7 cellular contexts compared by ENCODE assay signal in genomic region chr15:22417795-22418194, GRCh38. TPM values are rescaled to one million over a fixed set of nuclear protein-coding genes. Genes with fewer than 3 reads are reported as not detected.
"Had no signal": no experiment of that assay in that cellular context is flagged by ENCODE, and none has a peak within 500 bp of the region (broad histone marks: within the 10 kb centered on the region; RNA-seq: fewer than 3 reads in every experiment).

No MANE protein-coding gene starts in this region.

RNA-seq across cellular contexts. Expression of gene GOLGA6L22, which starts 40.9 kb away (rescaled TPM):
- total RNA-seq: activated CD4-positive, alpha-beta memory T cell treated with anti-CD3 and anti-CD28 coated beads, Interleukin-2, amount 10 ng/mL, durations not matched to agents 7 days and 5 days; activated CD8-positive, alpha-beta memory T cell treated with anti-CD3 and anti-CD28 coated beads, Interleukin-2, amount 10 ng/mL, durations not matched to agents 7 days and 5 days; activated naive CD8-positive, alpha-beta T cell treated with anti-CD3 and anti-CD28 coated beads for 36 hours; ascending aorta; RPMI7951; T-helper 1 cell treated with Interleukin-12 subunit alpha and Interleukin-12 subunit beta and Interleukin-4 antibody, amounts not matched to agents 30 ng/mL and 1 ng/mL, for 36 hours; T-helper 2 cell treated with Interferon-gamma antibody and Interleukin-4, amounts not matched to agents 100 ng/mL and 5 ng/mL, for 36 hours had no signal
